10 cellular contexts compared by ENCODE assay signal in the genomic region with DNA sequence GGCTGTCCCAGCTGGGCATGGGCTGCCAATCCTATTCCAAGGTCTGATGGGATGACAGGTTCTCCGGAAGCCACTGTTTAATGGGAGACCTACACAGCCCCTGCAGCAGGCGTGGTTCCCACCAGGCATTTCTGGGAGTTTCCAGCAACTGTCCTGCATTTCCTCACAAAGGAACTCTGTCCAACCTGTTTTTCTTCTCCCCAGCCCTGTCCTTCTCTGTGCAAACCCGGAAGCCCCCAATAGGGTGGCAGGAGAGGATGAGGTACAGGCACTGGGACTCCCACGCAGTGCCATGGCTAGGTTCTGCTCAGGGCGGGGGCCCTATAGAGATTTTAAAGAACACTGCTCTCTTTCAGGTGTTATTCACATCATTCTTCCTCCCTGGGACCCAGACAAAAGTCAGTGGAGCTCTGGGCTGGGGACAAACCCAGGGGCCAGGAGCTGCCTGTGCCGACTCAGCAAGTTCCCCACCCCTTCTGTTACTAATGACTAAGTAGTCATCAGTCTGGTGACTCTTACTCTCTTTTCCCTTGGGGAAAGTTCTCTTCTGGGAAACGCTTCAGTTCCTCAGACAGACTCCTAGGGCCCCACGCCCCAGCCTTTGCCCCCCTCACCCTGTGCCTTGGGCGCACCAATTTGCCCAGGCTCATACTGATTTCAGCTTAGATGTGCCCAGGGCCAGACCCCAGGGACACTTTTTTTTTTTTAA.
A peak's percentile ranks its signal among the peaks of the same experiment; 100 is the strongest.
DNase-seq lines count a peak whose midpoint lies in the region; ATAC-seq and TF ChIP-seq lines count a peak whose summit lies in the region.
"Had no signal": no experiment of that assay in that cellular context is flagged by ENCODE, and none has a peak within 500 bp of the region (broad histone marks: within the 10 kb centered on the region; RNA-seq: fewer than 3 reads in every experiment).

No MANE protein-coding gene starts in this region.

- H3K79me2 ChIP-seq in trophoblast cell (ENCODE audit: control insufficient read depth, insufficient read depth, low read length, poor library complexity): peaks cover 1% of the 10 kb centered on the region

- H3K23ac ChIP-seq in trophoblast cell (ENCODE audit: low read length): no peak overlapping the region

- intact Hi-C loops in head of caudate nucleus (cut with DNase I): no loop called here

- peaks cover 41% of the 10 kb centered on the region for H3K79me1 ChIP-seq in trophoblast cell (ENCODE audit: low read length)

- H3K27ac ChIP-seq in esophagus (ENCODE audit: low read depth in 2 of 2, low read length in 1 of 2) (peak overlapping the region; percentile 83 to 90), trophoblast cell (ENCODE audit: low read depth, low read length) (peak overlapping the region; percentile 87)

- no peaks in the 10 kb centered on the region for H3K9me3 Mint-ChIP-seq in nephron progenitor cell

- H3K4me1 ChIP-seq in esophagus (ENCODE audit: control insufficient read depth in 2 of 2, insufficient read depth in 2 of 2, low read length in 1 of 2) (peaks cover 4 to 7% of the 10 kb centered on the region in 2 donors), trophoblast cell (ENCODE audit: control insufficient read depth in 1 of 2, insufficient read depth in 2 of 2, low read length in 2 of 2) (peaks cover 22 to 27% of the 10 kb centered on the region in 2 experiments)

- peak overlapping the region; percentile 49 for H3K4me2 ChIP-seq in trophoblast cell (ENCODE audit: low read length)

- peak; percentile 43 for DNase-seq in HT1080 (ENCODE audit: low read depth)
- DNase-seq in trophoblast cell: peak; percentile 79 to 87
- DNase-seq in nephron progenitor cell: no peak
- DNase-seq in iPS-NIHi7 (ENCODE audit: extremely low spot score): no peak
- DNase-seq in head of caudate nucleus: no peak
- DNase-seq: GF-D8, naive B cell, NCI-H345 had no signal

- H3K9me3 ChIP-seq in esophagus (ENCODE audit: control insufficient read depth in 2 of 2, insufficient read depth in 1 of 2, low read depth in 1 of 2, low read length in 1 of 2) (no peaks in the 10 kb centered on the region), trophoblast cell (ENCODE audit: insufficient read depth, low read depth, low read length) (no peaks in the 10 kb centered on the region)

- no peaks in the 10 kb centered on the region for H3K36me3 Mint-ChIP-seq in nephron progenitor cell (ENCODE audit: low read depth)
- H3K36me3 Mint-ChIP-seq: naive B cell had no signal

- peak overlapping the region; percentile 30 for H2AFZ ChIP-seq in trophoblast cell (ENCODE audit: insufficient read depth, low read length, poor library complexity)

- H2BK120ac ChIP-seq in trophoblast cell (ENCODE audit: insufficient read depth, low read length, poor library complexity): peak overlapping the region; percentile 99

- H3K27ac Mint-ChIP-seq in nephron progenitor cell: no peak overlapping the region

- peak overlapping the region; percentile 64 for H3K14ac ChIP-seq in trophoblast cell (ENCODE audit: low read length)

- H4K91ac ChIP-seq in trophoblast cell (ENCODE audit: low read depth, low read length): peak overlapping the region; percentile 98

- peaks cover 10% of the 10 kb centered on the region for H3K4me1 Mint-ChIP-seq in nephron progenitor cell

- TF ChIP-seq CTCF in nephron progenitor cell (IDR thresholded peaks at IDR 0.05): no peak

- no peak overlapping the region for H3K9ac ChIP-seq in trophoblast cell (ENCODE audit: low read length)

- H2AK5ac ChIP-seq in trophoblast cell (ENCODE audit: low read length): peak overlapping the region; percentile 69

- peak overlapping the region; percentile 73 for H2BK5ac ChIP-seq in trophoblast cell (ENCODE audit: low read depth, low read length, poor library complexity)

- H3K27me3 ChIP-seq in esophagus (ENCODE audit: control insufficient read depth in 1 of 2, insufficient read depth in 2 of 2, low read length in 2 of 2): no peaks in the 10 kb centered on the region
- no peaks in the 10 kb centered on the region for H3K27me3 ChIP-seq in trophoblast cell (ENCODE audit: insufficient read depth, low read length)

- H2BK12ac ChIP-seq in trophoblast cell (ENCODE audit: low read length): peak overlapping the region; percentile 99

- peaks cover 3% of the 10 kb centered on the region for H3K27me3 Mint-ChIP-seq in nephron progenitor cell (ENCODE audit: low read depth, poor library complexity)
- H3K27me3 Mint-ChIP-seq: naive B cell had no signal

- peak overlapping the region; percentile 66 for H4K8ac ChIP-seq in trophoblast cell (ENCODE audit: low read depth, low read length)

- H3K36me3 ChIP-seq in esophagus (ENCODE audit: control insufficient read depth in 2 of 2, insufficient read depth in 2 of 2, low read length in 1 of 2) (no peaks in the 10 kb centered on the region), trophoblast cell (ENCODE audit: control insufficient read depth in 1 of 2, insufficient read depth in 2 of 2, low read length in 2 of 2) (no peaks in the 10 kb centered on the region)

- H4K12ac ChIP-seq in trophoblast cell (ENCODE audit: low read depth, low read length): peak overlapping the region; percentile 2

- WGBS in esophagus, 2 donors: 51 to 60% methylated on average over 9 of the region's 9 CpGs
- WGBS in trophoblast cell (ENCODE audit: extremely low coverage, insufficient coverage, insufficient read length): no CpG with 5 or more reads among the region's 9 CpGs

- peak overlapping the region; percentile 27 for H3K18ac ChIP-seq in trophoblast cell (ENCODE audit: low read length)

- H3K4me3 Mint-ChIP-seq in nephron progenitor cell: no peak overlapping the region
- H3K4me3 Mint-ChIP-seq: naive B cell had no signal

- peak; percentile 61 for ATAC-seq in GM18502 (IDR thresholded peaks at IDR 0.05; ENCODE audit: poor library complexity, unreplicated experiment)

- H3K4me3 ChIP-seq in esophagus (ENCODE audit: low read depth in 1 of 2, low read length in 2 of 2) (no peak overlapping the region), trophoblast cell (ENCODE audit: low read depth, low read length) (no peak overlapping the region)

- peak overlapping the region; percentile 89 for H3K4ac ChIP-seq in trophoblast cell (ENCODE audit: low read depth, low read length)

Comparison
In these comparisons a context has a peak if more than half of its experiments do, and no peak if none do; other contexts are left out.
1. DNase-seq: peak in HT1080 (single experiment) and trophoblast cell (2 of 2); none in nephron progenitor cell (single experiment), iPS-NIHi7 (single experiment) and head of caudate nucleus (0 of 42).